ENCODE assay signal across 1 cellular context in the genomic region with DNA sequence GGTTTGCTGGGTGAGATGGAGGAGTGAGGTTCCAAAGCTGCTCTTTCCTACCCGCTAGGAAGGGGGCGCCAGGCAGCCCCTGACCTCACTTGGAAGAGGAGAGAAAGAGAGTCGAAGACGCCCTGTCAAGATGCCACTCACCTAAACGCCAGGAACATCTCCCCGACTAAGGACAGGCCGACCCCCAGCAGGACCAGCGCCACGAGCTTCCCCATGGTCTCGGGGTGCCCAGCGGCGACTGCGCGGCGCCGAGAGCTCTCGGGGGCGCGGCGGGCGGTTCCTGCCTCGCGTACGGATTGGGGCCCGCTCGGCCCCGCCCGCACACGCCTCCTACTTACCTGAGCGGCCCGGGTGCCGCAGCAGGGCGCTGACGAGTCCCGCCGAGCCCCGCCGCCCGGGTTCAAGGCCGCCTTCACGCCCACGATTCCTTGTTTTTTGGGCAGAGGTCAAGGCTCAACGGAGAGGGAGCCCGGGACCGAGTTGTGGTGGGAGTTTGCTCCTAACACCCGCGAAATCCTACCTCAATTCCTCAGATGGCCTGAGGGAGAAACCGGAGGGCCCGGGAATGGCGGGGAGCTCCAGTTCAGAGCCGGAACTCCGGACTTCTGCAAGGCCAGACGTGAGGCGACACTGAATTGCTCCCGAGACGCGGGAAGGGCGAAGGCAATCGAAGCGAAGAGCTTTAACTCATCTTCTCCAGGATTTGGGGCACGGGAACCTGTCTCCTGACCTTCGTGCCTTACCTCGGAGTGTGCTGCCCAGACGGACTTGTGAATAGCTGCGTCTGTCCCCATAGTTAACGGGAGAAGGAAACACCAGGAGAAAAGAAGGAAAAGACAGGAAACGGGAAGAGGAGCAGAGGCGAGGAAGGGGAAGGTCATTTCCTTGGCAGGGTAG.
TF ChIP-seq lines count a peak whose summit lies in the region.

A gene (minus strand): TSS at position 240 of the 897 bp plus-strand sequence. CDS start 25 bp downstream, at position 215.

TF ChIP-seq in HepG2, 621 proteins besides CTCF, POLR2A, EP300 and RAD21 (continued from another document and continues in another):
- TF ChIP-seq U2AF1 (optimal IDR thresholded peaks at IDR 0.05; ENCODE audit: low read depth, low read length), result no peak
- TF ChIP-seq WIZ (CRISPR knock-in tag; IDR thresholded peaks at IDR 0.05), result no peak
- TF ChIP-seq, protein P1, sequence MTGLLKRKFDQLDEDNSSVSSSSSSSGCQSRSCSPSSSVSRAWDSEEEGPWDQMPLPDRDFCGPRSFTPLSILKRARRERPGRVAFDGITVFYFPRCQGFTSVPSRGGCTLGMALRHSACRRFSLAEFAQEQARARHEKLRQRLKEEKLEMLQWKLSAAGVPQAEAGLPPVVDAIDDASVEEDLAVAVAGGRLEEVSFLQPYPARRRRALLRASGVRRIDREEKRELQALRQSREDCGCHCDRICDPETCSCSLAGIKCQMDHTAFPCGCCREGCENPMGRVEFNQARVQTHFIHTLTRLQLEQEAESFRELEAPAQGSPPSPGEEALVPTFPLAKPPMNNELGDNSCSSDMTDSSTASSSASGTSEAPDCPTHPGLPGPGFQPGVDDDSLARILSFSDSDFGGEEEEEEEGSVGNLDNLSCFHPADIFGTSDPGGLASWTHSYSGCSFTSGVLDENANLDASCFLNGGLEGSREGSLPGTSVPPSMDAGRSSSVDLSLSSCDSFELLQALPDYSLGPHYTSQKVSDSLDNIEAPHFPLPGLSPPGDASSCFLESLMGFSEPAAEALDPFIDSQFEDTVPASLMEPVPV (CRISPR knock-in tag; IDR thresholded peaks at IDR 0.05), result peak; percentile 88
- TF ChIP-seq HCFC1 (IDR thresholded peaks at IDR 0.05; ENCODE audit: low read depth, low read length), result no peak
- no peak for TF ChIP-seq PHB2 (IDR thresholded peaks at IDR 0.05; ENCODE audit: partially characterized antibody)
- TF ChIP-seq MEIS2 (CRISPR knock-in tag; IDR thresholded peaks at IDR 0.05), result peak; percentile 86; the same call in 1 of the 2 replicates
- TF ChIP-seq RBM39 (IDR thresholded peaks at IDR 0.05; ENCODE audit: low read depth, low read length, poor library complexity, severe bottlenecking), result no peak
- TF ChIP-seq ZNF30 (CRISPR knock-in tag; IDR thresholded peaks at IDR 0.05), result no peak
- no peak for TF ChIP-seq ZFP36L1 (CRISPR knock-in tag; IDR thresholded peaks at IDR 0.05)
- no peak; the same call in 1 of the 2 replicates for TF ChIP-seq KLF12 (CRISPR knock-in tag; IDR thresholded peaks at IDR 0.05; ENCODE audit: borderline replicate concordance)
- TF ChIP-seq NCOA2 (CRISPR knock-in tag; IDR thresholded peaks at IDR 0.05), result 0 out of 2 replicates have a peak, but pooled peaks have one; percentile 7
- no peak for TF ChIP-seq DNMT3B (CRISPR knock-in tag; conservative IDR thresholded peaks at IDR 0.05)
- TF ChIP-seq NFATC3 (CRISPR knock-in tag; IDR thresholded peaks at IDR 0.05), result no peak
- no peak for TF ChIP-seq SIN3A (IDR thresholded peaks at IDR 0.05; ENCODE audit: borderline replicate concordance, low read depth, low read length)
- TF ChIP-seq SALL1 (CRISPR knock-in tag; IDR thresholded peaks at IDR 0.05), result peak; percentile 69
- TF ChIP-seq ZNF484 (CRISPR knock-in tag; IDR thresholded peaks at IDR 0.05; ENCODE audit: borderline replicate concordance, low read depth), result no peak
- TF ChIP-seq ZNF20 (CRISPR knock-in tag; IDR thresholded peaks at IDR 0.05), result peak; percentile 66; the same call in 1 of the 2 replicates
- TF ChIP-seq ZNF850 (CRISPR knock-in tag; conservative IDR thresholded peaks at IDR 0.05), result no peak
- peak; percentile 90 for TF ChIP-seq KAT7 (CRISPR knock-in tag; IDR thresholded peaks at IDR 0.05; ENCODE audit: borderline replicate concordance)
- TF ChIP-seq, protein P2, sequence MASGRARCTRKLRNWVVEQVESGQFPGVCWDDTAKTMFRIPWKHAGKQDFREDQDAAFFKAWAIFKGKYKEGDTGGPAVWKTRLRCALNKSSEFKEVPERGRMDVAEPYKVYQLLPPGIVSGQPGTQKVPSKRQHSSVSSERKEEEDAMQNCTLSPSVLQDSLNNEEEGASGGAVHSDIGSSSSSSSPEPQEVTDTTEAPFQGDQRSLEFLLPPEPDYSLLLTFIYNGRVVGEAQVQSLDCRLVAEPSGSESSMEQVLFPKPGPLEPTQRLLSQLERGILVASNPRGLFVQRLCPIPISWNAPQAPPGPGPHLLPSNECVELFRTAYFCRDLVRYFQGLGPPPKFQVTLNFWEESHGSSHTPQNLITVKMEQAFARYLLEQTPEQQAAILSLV (CRISPR knock-in tag; IDR thresholded peaks at IDR 0.05; ENCODE audit: borderline replicate concordance), result peak; percentile 68; the same call in 1 of the 2 replicates
- TF ChIP-seq MEIS1 (CRISPR knock-in tag; IDR thresholded peaks at IDR 0.05; ENCODE audit: borderline replicate concordance), result no peak; the same call in 1 of the 2 replicates
- TF ChIP-seq RCOR2 (CRISPR knock-in tag; IDR thresholded peaks at IDR 0.05), result no peak
- no peak; the same call in 1 of the 2 replicates for TF ChIP-seq ZNF644 (CRISPR knock-in tag; IDR thresholded peaks at IDR 0.05; ENCODE audit: low read depth)
- no peak for TF ChIP-seq ZNF282 (IDR thresholded peaks at IDR 0.05; ENCODE audit: partially characterized antibody)
- TF ChIP-seq ZNF468 (CRISPR knock-in tag; IDR thresholded peaks at IDR 0.05), result no peak
- TF ChIP-seq, protein P3, sequence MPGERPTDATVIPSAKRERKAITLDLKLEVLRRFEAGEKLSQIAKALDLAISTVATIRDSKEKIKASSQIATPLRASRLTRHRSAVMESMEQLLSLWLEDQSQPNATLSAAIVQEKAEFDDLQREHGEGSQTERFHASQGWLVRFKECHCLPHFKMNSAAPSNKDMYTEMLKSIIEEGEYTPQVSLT (CRISPR knock-in tag; IDR thresholded peaks at IDR 0.05; ENCODE audit: borderline replicate concordance, low read depth), result no peak
- no peak; the same call in 1 of the 2 replicates for TF ChIP-seq ZNF569 (CRISPR knock-in tag; IDR thresholded peaks at IDR 0.05; ENCODE audit: borderline replicate concordance)
- 0 out of 2 replicates have a peak, but pooled peaks have one; percentile 38 for TF ChIP-seq TARDBP (CRISPR knock-in tag; IDR thresholded peaks at IDR 0.05)
- peak; percentile 80; the same call in 1 of the 2 replicates for TF ChIP-seq MYC (CRISPR knock-in tag; IDR thresholded peaks at IDR 0.05; ENCODE audit: borderline replicate concordance)
- TF ChIP-seq CENPX (CRISPR knock-in tag; IDR thresholded peaks at IDR 0.05), result no peak
- TF ChIP-seq NRL (CRISPR knock-in tag; IDR thresholded peaks at IDR 0.05; ENCODE audit: borderline replicate concordance), result no peak
- TF ChIP-seq RFXAP (CRISPR knock-in tag; IDR thresholded peaks at IDR 0.05; ENCODE audit: borderline replicate concordance), result peak; percentile 87; the same call in 1 of the 2 replicates
- TF ChIP-seq PAX8 (CRISPR knock-in tag; IDR thresholded peaks at IDR 0.05; ENCODE audit: borderline replicate concordance), result 0 out of 2 replicates have a peak, but pooled peaks have one; percentile 59
- peak; percentile 33 for TF ChIP-seq AGO2 (optimal IDR thresholded peaks at IDR 0.05; ENCODE audit: low read depth, low read length)
- TF ChIP-seq ZNF577 (CRISPR knock-in tag; IDR thresholded peaks at IDR 0.05; ENCODE audit: borderline replicate concordance, low read depth), result peak; percentile 91; the same call in 1 of the 2 replicates
- TF ChIP-seq PHF5A (CRISPR knock-in tag; IDR thresholded peaks at IDR 0.05; ENCODE audit: low read depth, unreplicated experiment), result no peak
- no peak for TF ChIP-seq TCF7 (IDR thresholded peaks at IDR 0.05; ENCODE audit: low read depth)
- peak; percentile 74 for TF ChIP-seq SAP130 (CRISPR knock-in tag; IDR thresholded peaks at IDR 0.05; ENCODE audit: low read depth)
- TF ChIP-seq KDM5B (CRISPR knock-in tag; IDR thresholded peaks at IDR 0.05; ENCODE audit: borderline replicate concordance), result peak; percentile 92
- TF ChIP-seq, protein P4, sequence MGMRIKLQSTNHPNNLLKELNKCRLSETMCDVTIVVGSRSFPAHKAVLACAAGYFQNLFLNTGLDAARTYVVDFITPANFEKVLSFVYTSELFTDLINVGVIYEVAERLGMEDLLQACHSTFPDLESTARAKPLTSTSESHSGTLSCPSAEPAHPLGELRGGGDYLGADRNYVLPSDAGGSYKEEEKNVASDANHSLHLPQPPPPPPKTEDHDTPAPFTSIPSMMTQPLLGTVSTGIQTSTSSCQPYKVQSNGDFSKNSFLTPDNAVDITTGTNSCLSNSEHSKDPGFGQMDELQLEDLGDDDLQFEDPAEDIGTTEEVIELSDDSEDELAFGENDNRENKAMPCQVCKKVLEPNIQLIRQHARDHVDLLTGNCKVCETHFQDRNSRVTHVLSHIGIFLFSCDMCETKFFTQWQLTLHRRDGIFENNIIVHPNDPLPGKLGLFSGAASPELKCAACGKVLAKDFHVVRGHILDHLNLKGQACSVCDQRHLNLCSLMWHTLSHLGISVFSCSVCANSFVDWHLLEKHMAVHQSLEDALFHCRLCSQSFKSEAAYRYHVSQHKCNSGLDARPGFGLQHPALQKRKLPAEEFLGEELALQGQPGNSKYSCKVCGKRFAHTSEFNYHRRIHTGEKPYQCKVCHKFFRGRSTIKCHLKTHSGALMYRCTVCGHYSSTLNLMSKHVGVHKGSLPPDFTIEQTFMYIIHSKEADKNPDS (CRISPR knock-in tag; IDR thresholded peaks at IDR 0.05), result 0 out of 2 replicates have a peak, but pooled peaks have one; percentile 53
- no peak for TF ChIP-seq PRMT3 (CRISPR knock-in tag; IDR thresholded peaks at IDR 0.05; ENCODE audit: borderline replicate concordance, low read depth)
- peak; percentile 70 for TF ChIP-seq ZNF501 (CRISPR knock-in tag; IDR thresholded peaks at IDR 0.05)
- no peak for TF ChIP-seq NFRKB (IDR thresholded peaks at IDR 0.05)
- TF ChIP-seq, protein P5, sequence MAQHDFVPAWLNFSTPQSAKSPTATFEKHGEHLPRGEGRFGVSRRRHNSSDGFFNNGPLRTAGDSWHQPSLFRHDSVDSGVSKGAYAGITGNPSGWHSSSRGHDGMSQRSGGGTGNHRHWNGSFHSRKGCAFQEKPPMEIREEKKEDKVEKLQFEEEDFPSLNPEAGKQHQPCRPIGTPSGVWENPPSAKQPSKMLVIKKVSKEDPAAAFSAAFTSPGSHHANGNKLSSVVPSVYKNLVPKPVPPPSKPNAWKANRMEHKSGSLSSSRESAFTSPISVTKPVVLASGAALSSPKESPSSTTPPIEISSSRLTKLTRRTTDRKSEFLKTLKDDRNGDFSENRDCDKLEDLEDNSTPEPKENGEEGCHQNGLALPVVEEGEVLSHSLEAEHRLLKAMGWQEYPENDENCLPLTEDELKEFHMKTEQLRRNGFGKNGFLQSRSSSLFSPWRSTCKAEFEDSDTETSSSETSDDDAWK (CRISPR knock-in tag; IDR thresholded peaks at IDR 0.05), result no peak
- TF ChIP-seq TBP (CRISPR knock-in tag; IDR thresholded peaks at IDR 0.05), result no peak
- peak; percentile 72; the same call in 1 of the 2 replicates for TF ChIP-seq IRF2 (CRISPR knock-in tag; IDR thresholded peaks at IDR 0.05)
- peak; percentile 90 for TF ChIP-seq ZEB1 (IDR thresholded peaks at IDR 0.05; ENCODE audit: insufficient replicate concordance, low read depth)
- TF ChIP-seq, protein P6, sequence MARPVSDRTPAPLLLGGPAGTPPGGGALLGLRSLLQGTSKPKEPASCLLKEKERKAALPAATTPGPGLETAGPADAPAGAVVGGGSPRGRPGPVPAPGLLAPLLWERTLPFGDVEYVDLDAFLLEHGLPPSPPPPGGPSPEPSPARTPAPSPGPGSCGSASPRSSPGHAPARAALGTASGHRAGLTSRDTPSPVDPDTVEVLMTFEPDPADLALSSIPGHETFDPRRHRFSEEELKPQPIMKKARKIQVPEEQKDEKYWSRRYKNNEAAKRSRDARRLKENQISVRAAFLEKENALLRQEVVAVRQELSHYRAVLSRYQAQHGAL (CRISPR knock-in tag; IDR thresholded peaks at IDR 0.05; ENCODE audit: not compliant biosample characterization), result peak; percentile 8
- TF ChIP-seq, protein P7, sequence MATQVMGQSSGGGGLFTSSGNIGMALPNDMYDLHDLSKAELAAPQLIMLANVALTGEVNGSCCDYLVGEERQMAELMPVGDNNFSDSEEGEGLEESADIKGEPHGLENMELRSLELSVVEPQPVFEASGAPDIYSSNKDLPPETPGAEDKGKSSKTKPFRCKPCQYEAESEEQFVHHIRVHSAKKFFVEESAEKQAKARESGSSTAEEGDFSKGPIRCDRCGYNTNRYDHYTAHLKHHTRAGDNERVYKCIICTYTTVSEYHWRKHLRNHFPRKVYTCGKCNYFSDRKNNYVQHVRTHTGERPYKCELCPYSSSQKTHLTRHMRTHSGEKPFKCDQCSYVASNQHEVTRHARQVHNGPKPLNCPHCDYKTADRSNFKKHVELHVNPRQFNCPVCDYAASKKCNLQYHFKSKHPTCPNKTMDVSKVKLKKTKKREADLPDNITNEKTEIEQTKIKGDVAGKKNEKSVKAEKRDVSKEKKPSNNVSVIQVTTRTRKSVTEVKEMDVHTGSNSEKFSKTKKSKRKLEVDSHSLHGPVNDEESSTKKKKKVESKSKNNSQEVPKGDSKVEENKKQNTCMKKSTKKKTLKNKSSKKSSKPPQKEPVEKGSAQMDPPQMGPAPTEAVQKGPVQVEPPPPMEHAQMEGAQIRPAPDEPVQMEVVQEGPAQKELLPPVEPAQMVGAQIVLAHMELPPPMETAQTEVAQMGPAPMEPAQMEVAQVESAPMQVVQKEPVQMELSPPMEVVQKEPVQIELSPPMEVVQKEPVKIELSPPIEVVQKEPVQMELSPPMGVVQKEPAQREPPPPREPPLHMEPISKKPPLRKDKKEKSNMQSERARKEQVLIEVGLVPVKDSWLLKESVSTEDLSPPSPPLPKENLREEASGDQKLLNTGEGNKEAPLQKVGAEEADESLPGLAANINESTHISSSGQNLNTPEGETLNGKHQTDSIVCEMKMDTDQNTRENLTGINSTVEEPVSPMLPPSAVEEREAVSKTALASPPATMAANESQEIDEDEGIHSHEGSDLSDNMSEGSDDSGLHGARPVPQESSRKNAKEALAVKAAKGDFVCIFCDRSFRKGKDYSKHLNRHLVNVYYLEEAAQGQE (IDR thresholded peaks at IDR 0.05; ENCODE audit: borderline replicate concordance in 1 of 2, low read depth in 1 of 2, low read length in 2 of 2), result no peak
- peak; percentile 35; the same call in 1 of the 2 replicates for TF ChIP-seq ZMYM3 (CRISPR knock-in tag; IDR thresholded peaks at IDR 0.05)
- TF ChIP-seq HES4 (CRISPR knock-in tag; IDR thresholded peaks at IDR 0.05; ENCODE audit: borderline replicate concordance), result peak; percentile 80
- peak; percentile 79 for TF ChIP-seq ASH2L (IDR thresholded peaks at IDR 0.05; ENCODE audit: insufficient read length, low read depth, low read length)
- TF ChIP-seq CEBPB (IDR thresholded peaks at IDR 0.05; ENCODE audit: borderline replicate concordance, low read depth, low read length), result no peak
- TF ChIP-seq CREB1 (IDR thresholded peaks at IDR 0.05), result no peak
- no peak for TF ChIP-seq CREB1 (CRISPR knock-in tag; IDR thresholded peaks at IDR 0.05)
- peak; percentile 43; the same call in 1 of the 2 replicates for TF ChIP-seq ZNF670 (CRISPR knock-in tag; IDR thresholded peaks at IDR 0.05; ENCODE audit: borderline replicate concordance)
- no peak for TF ChIP-seq KDM1A (CRISPR knock-in tag; IDR thresholded peaks at IDR 0.05)
- TF ChIP-seq ZNF543 (CRISPR knock-in tag; IDR thresholded peaks at IDR 0.05), result peak; percentile 60
- no peak for TF ChIP-seq ZNF773 (CRISPR knock-in tag; IDR thresholded peaks at IDR 0.05; ENCODE audit: borderline replicate concordance)
- TF ChIP-seq PHF21A (CRISPR knock-in tag; IDR thresholded peaks at IDR 0.05), result peak; percentile 81
- TF ChIP-seq, protein P8, sequence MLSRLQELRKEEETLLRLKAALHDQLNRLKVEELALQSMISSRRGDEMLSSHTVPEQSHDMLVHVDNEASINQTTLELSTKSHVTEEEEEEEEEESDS (CRISPR knock-in tag; IDR thresholded peaks at IDR 0.05; ENCODE audit: borderline replicate concordance), result no peak
- no peak for TF ChIP-seq SRSF4 (IDR thresholded peaks at IDR 0.05; ENCODE audit: low read depth, low read length, poor library complexity, severe bottlenecking)
- TF ChIP-seq ZNF550 (CRISPR knock-in tag; IDR thresholded peaks at IDR 0.05; ENCODE audit: borderline replicate concordance), result no peak
